In genomic region chr10:33277135-33277536, GRCh38 we compare ENCODE assay signal across 12 cellular contexts. TPM values are rescaled to one million over a fixed set of nuclear protein-coding genes. Genes with fewer than 3 reads are reported as not detected.
DNase-seq lines count a peak whose midpoint lies in the region; ATAC-seq and TF ChIP-seq lines count a peak whose summit lies in the region.
"Had no signal": no experiment of that assay in that cellular context is flagged by ENCODE, and none has a peak within 500 bp of the region (broad histone marks: within the 10 kb centered on the region; RNA-seq: fewer than 3 reads in every experiment).

No MANE protein-coding gene starts in this region.

- H3K36me3 ChIP-seq in SJSA1: peaks cover 40% of the 10 kb centered on the region

- H3K27me3 Mint-ChIP-seq in Calu3 (ENCODE audit: unreplicated experiment): no peaks in the 10 kb centered on the region

- no peak overlapping the region for H3K27ac ChIP-seq in SJSA1
- H3K27ac ChIP-seq: hepatocyte, HL-60 had no signal

- DNase-seq in Calu3 (peak; percentile 28), SJSA1 (ENCODE audit: low read depth in 1 of 2, low spot score in 2 of 2) (peak; percentile 46 to 74), Right ventricle myocardium superior (peak; percentile 76), pulmonary artery endothelial cell (ENCODE audit: low read depth, low spot score) (peak; percentile 27), NCI-H2227 (lab: John Stamatoyannopoulos, UW; ENCODE audit: unreplicated experiment) (no peak), SW 1271 (lab: John Stamatoyannopoulos, UW) (no peak), NCI-H446 (lab: John Stamatoyannopoulos, UW) (no peak)
- DNase-seq in stimulated activated CD4-positive, alpha-beta T cell treated with anti-CD3 and anti-CD28 coated beads, Interleukin-2, amount 100 ng/mL, for 24 hours: no peak
- DNase-seq: CD4-positive, alpha-beta T cell; H9 had no signal

- intact Hi-C loops in Calu3 (cut with micrococcal nuclease; ENCODE audit: unreplicated experiment) (no loop called here), Right ventricle myocardium superior (cut with DNase I) (no loop called here)

- H3K27me3 ChIP-seq in SJSA1 (replicated peaks): no peaks in the 10 kb centered on the region
- H3K27me3 ChIP-seq: hepatocyte had no signal

- H3K4me1 Mint-ChIP-seq in Calu3 (ENCODE audit: low read depth, unreplicated experiment): peaks cover 64% of the 10 kb centered on the region

- ATAC-seq in Right ventricle myocardium superior (ENCODE audit: poor library complexity): peak; percentile 57

- no peak overlapping the region for H3K4me3 Mint-ChIP-seq in Calu3 (ENCODE audit: low read depth, unreplicated experiment)
- H3K4me3 Mint-ChIP-seq: CD4-positive, alpha-beta T cell; H9 had no signal

- H3K4me3 ChIP-seq in SJSA1: no peak overlapping the region
- H3K4me3 ChIP-seq: hepatocyte had no signal

- BruUV-seq in Calu3 (replicated peaks; lab: Mats Ljungman, UMichigan): no TSS peak

- TF ChIP-seq CTCF in Calu3 (IDR thresholded peaks at IDR 0.05; ENCODE audit: unreplicated experiment): no peak

- CTCF ChIA-PET in Calu3 (lab: Charles Lee): interaction anchor here (1.1 kb wide), 1 partner anchor 11 kb away, joined by 4 read pairs; no protein-coding TSS in a partner anchor

- H3K9me3 ChIP-seq in SJSA1 (replicated peaks): no peaks in the 10 kb centered on the region

- peaks cover 37% of the 10 kb centered on the region for H3K4me1 ChIP-seq in SJSA1 (replicated peaks)

- H3K27ac Mint-ChIP-seq in Calu3 (ENCODE audit: unreplicated experiment): no peak overlapping the region
- H3K27ac Mint-ChIP-seq: CD4-positive, alpha-beta T cell had no signal

- H3K9me3 Mint-ChIP-seq in Calu3 (ENCODE audit: low read depth, unreplicated experiment): no peaks in the 10 kb centered on the region
- H3K9me3 Mint-ChIP-seq: CD4-positive, alpha-beta T cell; H9 had no signal

- H3K36me3 Mint-ChIP-seq in Calu3 (ENCODE audit: insufficient read depth, unreplicated experiment): no peaks in the 10 kb centered on the region

RNA-seq across cellular contexts. Expression of gene NRP1, which starts 57.3 kb away (rescaled TPM):
- 96.3 and 99.1 TPM in 2 replicates for total RNA-seq in Calu3 (2022)
- total RNA-seq in SJSA1 (2014; rRNA removed; shearing (Covaris generic)): 63.0 and 85.9 TPM in 2 replicates
- 159 TPM for total RNA-seq in Right ventricle myocardium superior
- total RNA-seq in pulmonary artery endothelial cell: 249 and 316 TPM in 2 replicates

Comparison
In these comparisons a context has a peak if more than half of its experiments do, and no peak if none do; other contexts are left out.
1. DNase-seq: peak in Calu3 (single experiment), SJSA1 (2 of 2), Right ventricle myocardium superior (single experiment) and pulmonary artery endothelial cell (single experiment); none in stimulated activated CD4-positive, alpha-beta T cell treated with anti-CD3 and anti-CD28 coated beads, Interleukin-2, amount 100 ng/mL, for 24 hours (0 of 2), NCI-H2227 (single experiment), SW 1271 (0 of 2) and NCI-H446 (0 of 2).